32 cellular contexts compared by ENCODE assay signal in the genomic region with DNA sequence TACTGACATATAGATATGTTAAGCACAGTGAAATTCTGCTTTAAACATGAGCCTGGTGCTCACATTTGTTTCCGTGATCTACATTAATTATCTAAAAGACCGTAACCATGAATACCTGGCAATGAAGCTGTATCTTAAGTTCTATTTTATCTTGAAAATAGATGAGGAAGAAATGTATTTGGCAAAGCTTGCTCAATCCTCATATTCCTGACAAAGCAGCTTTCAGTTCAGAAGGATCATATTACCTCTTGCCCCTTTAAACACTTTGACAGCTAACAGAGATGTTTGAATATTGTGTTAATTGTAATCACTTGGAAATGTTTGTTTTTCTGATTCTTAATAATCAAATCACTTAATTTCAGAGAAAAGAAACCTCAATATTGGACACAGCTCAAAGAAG. TPM values are rescaled to one million over a fixed set of nuclear protein-coding genes. Genes with fewer than 3 reads are reported as not detected.
A peak's percentile ranks its signal among the peaks of the same experiment; 100 is the strongest.
DNase-seq lines count a peak whose midpoint lies in the region; ATAC-seq, FAIRE-seq and TF ChIP-seq lines count a peak whose summit lies in the region.
"Had no signal": no experiment of that assay in that cellular context is flagged by ENCODE, and none has a peak within 500 bp of the region (broad histone marks: within the 10 kb centered on the region; RNA-seq: fewer than 3 reads in every experiment).

No MANE protein-coding gene starts in this region.

- intact Hi-C loops in activated naive CD4-positive, alpha-beta T cell treated with anti-CD3 and anti-CD28 coated beads for 36 hours (cut with micrococcal nuclease) = no loop called here

- no peaks in the 10 kb centered on the region for H3K36me3 ChIP-seq in bronchial epithelial cell (ENCODE audit: control insufficient read depth, insufficient read depth, low read length)
- H3K36me3 ChIP-seq: heart left ventricle, left ventricle myocardium inferior, sigmoid colon, stomach, tibial artery had no signal

- H3K27ac Mint-ChIP-seq in mesothelial cell of epicardium = peak overlapping the region; percentile 85
- no peak overlapping the region for H3K27ac Mint-ChIP-seq in activated T-cell treated with anti-CD3 and anti-CD28 coated beads, Interleukin-2, amount 50 U/mL, for 24 hours
- H3K27ac Mint-ChIP-seq in activated naive CD4-positive, alpha-beta T cell treated with anti-CD3 and anti-CD28 coated beads for 36 hours = no peak overlapping the region
- H3K27ac Mint-ChIP-seq: activated CD4-positive, alpha-beta T cell treated with anti-CD3 and anti-CD28 coated beads for 36 hours; CD4-positive, alpha-beta memory T cell; dendritic cell treated with granulocyte-macrophage colony-stimulating factor and Interleukin-4, amounts not matched to agents 40 ng/mL and 50 ng/mL, for 4 days; HFFc6; natural killer cell had no signal

- H3K4me3 Mint-ChIP-seq in mesothelial cell of epicardium = peak overlapping the region; percentile 5
- no peak overlapping the region for H3K4me3 Mint-ChIP-seq in activated T-cell treated with anti-CD3 and anti-CD28 coated beads, Interleukin-2, amount 50 U/mL, for 24 hours
- no peak overlapping the region for H3K4me3 Mint-ChIP-seq in activated naive CD4-positive, alpha-beta T cell treated with anti-CD3 and anti-CD28 coated beads for 36 hours
- H3K4me3 Mint-ChIP-seq: activated CD4-positive, alpha-beta T cell treated with anti-CD3 and anti-CD28 coated beads for 36 hours; CD4-positive, alpha-beta memory T cell; dendritic cell treated with granulocyte-macrophage colony-stimulating factor and Interleukin-4, amounts not matched to agents 40 ng/mL and 50 ng/mL, for 4 days; HFFc6; natural killer cell had no signal

- no peak for FAIRE-seq in bronchial epithelial cell (lab: Jason Lieb, UNC)
- FAIRE-seq: endometrium had no signal

- CTCF ChIA-PET in activated naive CD4-positive, alpha-beta T cell treated with anti-CD3 and anti-CD28 coated beads for 36 hours (lab: Charles Lee) = interaction anchor here (0.9 to 1.1 kb wide), 2 partner anchors 11 to 331 kb away, joined by 3 to 4 read pairs; no protein-coding TSS in a partner anchor

- DNase-seq in NCI-H510A treated with DMSO at 0.1 percent for 48 hours (lab: John Stamatoyannopoulos, UW) = peak; percentile 36
- DNase-seq in NCI-H510A (lab: John Stamatoyannopoulos, UW) = no peak
- peak; percentile 25 for DNase-seq in bronchial epithelial cell (ENCODE audit: low read depth)
- DNase-seq in mesothelial cell of epicardium (ENCODE audit: low spot score in 2 of 2, unreplicated experiment in 2 of 2) = no peak
- no peak for DNase-seq in activated T-cell treated with anti-CD3 and anti-CD28 coated beads, Interleukin-2, amount 50 U/mL, for 24 hours
- no peak for DNase-seq in activated naive CD4-positive, alpha-beta T cell treated with anti-CD3 and anti-CD28 coated beads for 36 hours
- DNase-seq: activated CD4-positive, alpha-beta T cell treated with anti-CD3 and anti-CD28 coated beads for 36 hours; activated T-cell treated with anti-CD3 and anti-CD28 coated beads, Interleukin-2, amount 50 U/mL, for 1 hour; AML-193; amniotic stem cell; CD4-positive, alpha-beta memory T cell; DMS 273 treated with DMSO at 0.1 percent for 48 hours; heart left ventricle; HFFc6; left ventricle myocardium inferior; natural killer cell; NCI-H1436; NCI-H526; sigmoid colon; SK-N-SH; stomach; tibial artery had no signal

- H3K27me3 Mint-ChIP-seq in mesothelial cell of epicardium (ENCODE audit: low read depth) = no peaks in the 10 kb centered on the region
- H3K27me3 Mint-ChIP-seq in activated T-cell treated with anti-CD3 and anti-CD28 coated beads, Interleukin-2, amount 50 U/mL, for 24 hours = no peaks in the 10 kb centered on the region
- H3K27me3 Mint-ChIP-seq in activated naive CD4-positive, alpha-beta T cell treated with anti-CD3 and anti-CD28 coated beads for 36 hours (ENCODE audit: low read depth) = no peaks in the 10 kb centered on the region
- H3K27me3 Mint-ChIP-seq: activated CD4-positive, alpha-beta T cell treated with anti-CD3 and anti-CD28 coated beads for 36 hours; CD4-positive, alpha-beta memory T cell; dendritic cell treated with granulocyte-macrophage colony-stimulating factor and Interleukin-4, amounts not matched to agents 40 ng/mL and 50 ng/mL, for 4 days had no signal

- ATAC-seq in GM21390 (IDR thresholded peaks at IDR 0.05; ENCODE audit: unreplicated experiment) = no peak
- no peak for ATAC-seq in HG03520 (IDR thresholded peaks at IDR 0.05; ENCODE audit: unreplicated experiment)
- ATAC-seq: activated CD4-positive, alpha-beta T cell treated with anti-CD3 and anti-CD28 coated beads for 36 hours; natural killer cell had no signal

- TF ChIP-seq CTCF in bronchial epithelial cell (IDR thresholded peaks at IDR 0.05; ENCODE audit: insufficient read depth, low read length, severe bottlenecking) (no peak), mesothelial cell of epicardium (IDR thresholded peaks at IDR 0.05; ENCODE audit: unreplicated experiment) (no peak)

- no peaks in the 10 kb centered on the region for H3K27me3 ChIP-seq in bronchial epithelial cell (ENCODE audit: control insufficient read depth, insufficient read depth, low read length)
- H3K27me3 ChIP-seq: heart left ventricle, sigmoid colon, stomach, tibial artery had no signal

- no peak overlapping the region for H3K4me3 ChIP-seq in bronchial epithelial cell (ENCODE audit: low read depth, low read length)
- H3K4me3 ChIP-seq: left ventricle myocardium inferior, sigmoid colon, stomach, tibial artery had no signal

- peaks cover 10% of the 10 kb centered on the region for H3K36me3 Mint-ChIP-seq in mesothelial cell of epicardium
- H3K36me3 Mint-ChIP-seq in activated T-cell treated with anti-CD3 and anti-CD28 coated beads, Interleukin-2, amount 50 U/mL, for 24 hours (ENCODE audit: low read depth) = no peaks in the 10 kb centered on the region
- no peaks in the 10 kb centered on the region for H3K36me3 Mint-ChIP-seq in activated naive CD4-positive, alpha-beta T cell treated with anti-CD3 and anti-CD28 coated beads for 36 hours (ENCODE audit: low read depth)
- H3K36me3 Mint-ChIP-seq: CD4-positive, alpha-beta memory T cell; natural killer cell had no signal

- peaks cover 22% of the 10 kb centered on the region for H3K9me3 Mint-ChIP-seq in mesothelial cell of epicardium
- H3K9me3 Mint-ChIP-seq in activated T-cell treated with anti-CD3 and anti-CD28 coated beads, Interleukin-2, amount 50 U/mL, for 24 hours = no peaks in the 10 kb centered on the region
- no peaks in the 10 kb centered on the region for H3K9me3 Mint-ChIP-seq in activated naive CD4-positive, alpha-beta T cell treated with anti-CD3 and anti-CD28 coated beads for 36 hours
- H3K9me3 Mint-ChIP-seq: CD4-positive, alpha-beta memory T cell; dendritic cell treated with granulocyte-macrophage colony-stimulating factor and Interleukin-4, amounts not matched to agents 40 ng/mL and 50 ng/mL, for 4 days; HFFc6; natural killer cell had no signal

- H3K4me1 Mint-ChIP-seq in mesothelial cell of epicardium = peaks cover 26% of the 10 kb centered on the region
- no peaks in the 10 kb centered on the region for H3K4me1 Mint-ChIP-seq in activated T-cell treated with anti-CD3 and anti-CD28 coated beads, Interleukin-2, amount 50 U/mL, for 24 hours (ENCODE audit: low read depth)
- H3K4me1 Mint-ChIP-seq in activated naive CD4-positive, alpha-beta T cell treated with anti-CD3 and anti-CD28 coated beads for 36 hours (ENCODE audit: low read depth) = no peaks in the 10 kb centered on the region
- H3K4me1 Mint-ChIP-seq: activated CD4-positive, alpha-beta T cell treated with anti-CD3 and anti-CD28 coated beads for 36 hours; CD4-positive, alpha-beta memory T cell; natural killer cell had no signal

RNA-seq across cellular contexts. Expression of gene EPYC, which starts 9.7 kb away (rescaled TPM):
- not detected in 2 replicates for total RNA-seq in bronchial epithelial cell
- total RNA-seq in mesothelial cell of epicardium = not detected in 3 replicates
- total RNA-seq in activated naive CD4-positive, alpha-beta T cell treated with anti-CD3 and anti-CD28 coated beads for 36 hours = not detected
- total RNA-seq: A172; activated CD4-positive, alpha-beta T cell treated with anti-CD3 and anti-CD28 coated beads for 36 hours; cardiac septum; CD4-positive, alpha-beta memory T cell; fibroblast of lung; G401; heart left ventricle; HFFc6; left ventricle myocardium inferior; natural killer cell; sigmoid colon; stomach; T-helper 2 cell treated with Interferon-gamma antibody and Interleukin-4, amounts not matched to agents 100 ng/mL and 5 ng/mL, for 36 hours had no signal

RNA-seq across cellular contexts. Expression of gene CCER1, which starts 40.1 kb away (rescaled TPM):
- total RNA-seq in bronchial epithelial cell (not detected in 2 replicates), mesothelial cell of epicardium (not detected in 3 replicates)
- total RNA-seq in activated naive CD4-positive, alpha-beta T cell treated with anti-CD3 and anti-CD28 coated beads for 36 hours = not detected
- total RNA-seq: A172; activated CD4-positive, alpha-beta T cell treated with anti-CD3 and anti-CD28 coated beads for 36 hours; cardiac septum; CD4-positive, alpha-beta memory T cell; fibroblast of lung; G401; heart left ventricle; HFFc6; left ventricle myocardium inferior; M059J; natural killer cell; sigmoid colon; stomach; T-helper 2 cell treated with Interferon-gamma antibody and Interleukin-4, amounts not matched to agents 100 ng/mL and 5 ng/mL, for 36 hours had no signal

Comparison
In these comparisons a context has a peak if more than half of its experiments do, and no peak if none do; other contexts are left out.
1. DNase-seq: peak in NCI-H510A treated with DMSO at 0.1 percent for 48 hours (single experiment) and bronchial epithelial cell (single experiment); none in NCI-H510A (single experiment), mesothelial cell of epicardium (0 of 2), activated T-cell treated with anti-CD3 and anti-CD28 coated beads, Interleukin-2, amount 50 U/mL, for 24 hours (single experiment) and activated naive CD4-positive, alpha-beta T cell treated with anti-CD3 and anti-CD28 coated beads for 36 hours (single experiment).